In genomic region chr6:3977875-3978711, GRCh38 we compare ENCODE assay signal across 8 cellular contexts.
A peak's percentile ranks its signal among the peaks of the same experiment; 100 is the strongest.
DNase-seq lines count a peak whose midpoint lies in the region; ATAC-seq, FAIRE-seq and TF ChIP-seq lines count a peak whose summit lies in the region.

No MANE protein-coding gene starts in this region.

- H3K4me1 ChIP-seq in keratinocyte (ENCODE audit: control insufficient read depth, extremely low read depth, insufficient read depth, low read length) = no peaks in the 10 kb centered on the region

- peaks cover 6% of the 10 kb centered on the region for H3K4me1 Mint-ChIP-seq in brain

- H3K27ac ChIP-seq in keratinocyte (ENCODE audit: control insufficient read depth, insufficient read depth, low read length) = no peak overlapping the region

- H3K27me3 Mint-ChIP-seq in brain = no peaks in the 10 kb centered on the region

- ATAC-seq in GM21576 (IDR thresholded peaks at IDR 0.05; ENCODE audit: unreplicated experiment) = peak; percentile 81

- H3K9me3 Mint-ChIP-seq in brain = peaks cover 0 to 4% (median 0%) of the 10 kb centered on the region in 5 experiments

- no peaks in the 10 kb centered on the region for H3K36me3 ChIP-seq in keratinocyte (ENCODE audit: control insufficient read depth in 2 of 2, extremely low read depth in 1 of 2, insufficient read depth in 2 of 2, low read length in 2 of 2)

- no peak overlapping the region for H2AFZ ChIP-seq in keratinocyte (ENCODE audit: control insufficient read depth, low read length)

- peak overlapping the region in 1 of 5 experiments; percentile 39 for H3K27ac Mint-ChIP-seq in brain

- H3K4me2 ChIP-seq in keratinocyte (ENCODE audit: control insufficient read depth, extremely low read depth, insufficient read depth, low read depth, low read length) = no peak overlapping the region

- DNase-seq in GF-D8 (lab: John Stamatoyannopoulos, UW) (peak; percentile 22), T-helper 22 cell (ENCODE audit: low read depth) (peak; percentile 8), keratinocyte (ENCODE audit: low read depth, low spot score) (no peak), mesenteric fat pad (ENCODE audit: low spot score) (no peak)
- peak; percentile 85 for DNase-seq in Jurkat, Clone E6-1 (ENCODE audit: low read depth, low spot score)
- peak; percentile 16 for DNase-seq in stimulated activated CD4-positive, alpha-beta T cell treated with anti-CD3 and anti-CD28 coated beads, Interleukin-2, amount 100 ng/mL, for 48 hours

- H3K27me3 ChIP-seq in keratinocyte (ENCODE audit: control insufficient read depth, extremely low read depth, insufficient read depth, low read length) = no peaks in the 10 kb centered on the region

- H3K4me3 ChIP-seq in Jurkat, Clone E6-1 (ENCODE audit: low read length) = no peak overlapping the region
- H3K4me3 ChIP-seq in keratinocyte (ENCODE audit: control insufficient read depth in 2 of 3, extremely low read depth in 1 of 3, insufficient read depth in 2 of 3, low read depth in 1 of 3, low read length in 3 of 3) = no peak overlapping the region

- dilution Hi-C loops in keratinocyte (cut with MboI; ENCODE audit: extremely low pct_ligation_motif_present, low sequenced_read_pairs) = no loop called here

- TF ChIP-seq CTCF in brain (conservative IDR thresholded peaks at IDR 0.05) = peak; percentile 56 to 72
- peak; percentile 54 to 64 (median 63) for TF ChIP-seq CTCF in keratinocyte (optimal IDR thresholded peaks at IDR 0.05 in 1 of 3, IDR thresholded peaks at IDR 0.05 in 1 of 3, conservative IDR thresholded peaks at IDR 0.05 in 1 of 3; ENCODE audit: extremely low read depth in 1 of 3, insufficient read depth in 2 of 3, low read length in 3 of 3)

- peak; percentile 70 for FAIRE-seq in keratinocyte (lab: Jason Lieb, UNC)

- H3K4me3 Mint-ChIP-seq in brain = no peak overlapping the region

- H3K79me2 ChIP-seq in keratinocyte (ENCODE audit: control insufficient read depth, insufficient read depth, low read length) = no peaks in the 10 kb centered on the region

- H3K36me3 Mint-ChIP-seq in brain = peaks cover 11% of the 10 kb centered on the region

- no peaks in the 10 kb centered on the region for H3K9me3 ChIP-seq in keratinocyte (ENCODE audit: control insufficient read depth, low read depth, low read length)

- no peaks in the 10 kb centered on the region for H4K20me1 ChIP-seq in keratinocyte (ENCODE audit: control insufficient read depth, extremely low read depth, insufficient read depth, low read length)

- no peak overlapping the region for H3K9ac ChIP-seq in keratinocyte (ENCODE audit: control insufficient read depth, extremely low read depth, insufficient read depth, low read length)

- no peaks in the 10 kb centered on the region for H3K9me1 ChIP-seq in keratinocyte (ENCODE audit: control insufficient read depth, extremely low read depth, insufficient read depth, low read length)

Comparison
In these comparisons a context has a peak if more than half of its experiments do, and no peak if none do; other contexts are left out.
1. DNase-seq: peak in GF-D8 (single experiment), Jurkat, Clone E6-1 (single experiment), T-helper 22 cell (single experiment) and stimulated activated CD4-positive, alpha-beta T cell treated with anti-CD3 and anti-CD28 coated beads, Interleukin-2, amount 100 ng/mL, for 48 hours (2 of 2); none in keratinocyte (single experiment) and mesenteric fat pad (single experiment).